ENCODE assay signal across 18 cellular contexts in the genomic region with DNA sequence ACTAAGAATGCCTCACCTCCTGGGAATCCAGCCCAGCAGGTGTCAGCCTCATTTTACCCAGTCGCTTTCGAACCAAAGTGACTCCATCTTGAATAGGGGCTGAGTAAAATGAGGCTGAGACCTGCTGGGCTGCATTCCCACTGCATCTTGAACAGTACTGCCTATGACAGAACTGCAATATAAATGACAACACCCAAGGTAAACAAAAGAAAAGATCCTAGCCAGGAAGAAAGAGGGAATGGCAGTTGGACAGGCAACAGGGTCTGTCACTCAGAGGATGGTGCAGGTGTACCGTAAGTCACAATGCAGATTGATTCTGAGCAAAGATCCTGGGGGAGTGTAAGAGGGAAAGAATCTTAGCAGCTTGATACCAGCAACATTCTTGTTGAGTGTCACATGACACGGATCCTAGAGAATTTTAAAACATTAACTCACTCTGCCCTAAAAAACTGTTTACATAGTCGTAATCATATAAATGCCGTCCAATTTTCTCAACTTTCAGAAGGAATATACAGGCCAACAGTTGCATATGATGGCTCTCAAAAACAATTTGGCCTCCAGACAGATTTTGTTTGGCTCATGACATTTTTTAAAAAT. TPM values are rescaled to one million over a fixed set of nuclear protein-coding genes. Genes with fewer than 3 reads are reported as not detected.
DNase-seq lines count a peak whose midpoint lies in the region; ATAC-seq and TF ChIP-seq lines count a peak whose summit lies in the region.
"Had no signal": no experiment of that assay in that cellular context is flagged by ENCODE, and none has a peak within 500 bp of the region (broad histone marks: within the 10 kb centered on the region; RNA-seq: fewer than 3 reads in every experiment).

No MANE protein-coding gene starts in this region.

- H3K9ac ChIP-seq in mammary epithelial cell (ENCODE audit: insufficient read depth, low read length) = no peak overlapping the region

- no peak overlapping the region for H3K4me3 Mint-ChIP-seq in MCF 10A (ENCODE audit: unreplicated experiment)
- H3K4me3 Mint-ChIP-seq: activated CD4-positive, alpha-beta T cell treated with anti-CD3 and anti-CD28 coated beads, Interleukin-2, amount 10 ng/mL, durations not matched to agents 24 days and 14 days; naive thymus-derived CD4-positive, alpha-beta T cell; T-helper 17 cell had no signal

- CTCF ChIA-PET in MCF 10A (lab: Yijun Ruan, JAX) (no interaction called here), mammary epithelial cell (lab: Charles Lee; ENCODE audit: low non-redundant PET) (no interaction called here)

- intact Hi-C loops in MCF 10A (cut with micrococcal nuclease) = no loop called here
- intact Hi-C loops in mammary epithelial cell (cut with micrococcal nuclease) = no loop called here
- intact Hi-C loops in aorta (cut with DNase I) = no loop called here
- intact Hi-C loops in posterior cingulate gyrus (cut with DNase I) = no loop called here

- H3K4me1 Mint-ChIP-seq in MCF 10A (ENCODE audit: insufficient read depth, unreplicated experiment) = peaks cover 12% of the 10 kb centered on the region

- H3K9me3 ChIP-seq in mammary epithelial cell (replicated peaks; ENCODE audit: insufficient read depth, low read length) (no peaks in the 10 kb centered on the region), aorta (ENCODE audit: control insufficient read depth, low read length) (no peaks in the 10 kb centered on the region)
- H3K9me3 ChIP-seq: testis had no signal

- no peak overlapping the region for H2AFZ ChIP-seq in mammary epithelial cell (ENCODE audit: low read depth, low read length)

- no peaks in the 10 kb centered on the region for H4K20me1 ChIP-seq in mammary epithelial cell (ENCODE audit: insufficient read depth, low read length)

- no peaks in the 10 kb centered on the region for H3K9me3 Mint-ChIP-seq in MCF 10A (ENCODE audit: unreplicated experiment)
- no peaks in the 10 kb centered on the region for H3K9me3 Mint-ChIP-seq in activated naive CD4-positive, alpha-beta T cell treated with anti-CD3 and anti-CD28 coated beads, Interleukin-2, amount 50 U/mL, for 72 hours

- dilution Hi-C loops in mammary epithelial cell (cut with HindIII; ENCODE audit: low sequenced_read_pairs) = no loop called here

- peak; percentile 15 for ATAC-seq in aorta (ENCODE audit: low FRiP score)
- no peak for ATAC-seq in activated naive CD4-positive, alpha-beta T cell treated with anti-CD3 and anti-CD28 coated beads, Interleukin-2, amount 50 U/mL, for 72 hours
- ATAC-seq: naive thymus-derived CD4-positive, alpha-beta T cell; Panc1; T-helper 17 cell had no signal

- DNase-seq in MCF 10A (ENCODE audit: unreplicated experiment) = peak; percentile 22
- no peak for DNase-seq in mammary epithelial cell
- DNase-seq in choroid plexus epithelial cell (ENCODE audit: low read depth) = peak; percentile 41
- DNase-seq in iris pigment epithelial cell (ENCODE audit: low read depth) = peak; percentile 54
- no peak for DNase-seq in aorta
- DNase-seq in activated naive CD4-positive, alpha-beta T cell treated with anti-CD3 and anti-CD28 coated beads, Interleukin-2, amount 50 U/mL, for 72 hours (ENCODE audit: low spot score in 2 of 2) = no peak
- no peak for DNase-seq in posterior cingulate gyrus
- no peak for DNase-seq in NCI-H1417 treated with DMSO at 0.1 percent for 48 hours (lab: John Stamatoyannopoulos, UW)
- DNase-seq: 8988T; activated CD4-positive, alpha-beta T cell treated with anti-CD3 and anti-CD28 coated beads, Interleukin-2, amount 10 ng/mL, durations not matched to agents 24 days and 14 days; DMS153; islet precursor cell; MV-4-11; naive thymus-derived CD4-positive, alpha-beta T cell; T-helper 17 cell; testis had no signal

- H3K36me3 ChIP-seq in mammary epithelial cell (ENCODE audit: insufficient read depth, low read length) = no peaks in the 10 kb centered on the region
- no peaks in the 10 kb centered on the region for H3K36me3 ChIP-seq in aorta (ENCODE audit: control insufficient read depth in 1 of 2, insufficient read depth in 2 of 2, low read length in 1 of 2)
- H3K36me3 ChIP-seq: cardiac muscle cell had no signal

- H3K27ac ChIP-seq in mammary epithelial cell (ENCODE audit: insufficient read depth, low read depth, low read length) (no peak overlapping the region), aorta (ENCODE audit: low read depth in 1 of 2, low read length in 2 of 2) (no peak overlapping the region)
- H3K27ac ChIP-seq: cardiac muscle cell, testis had no signal

- no peaks in the 10 kb centered on the region for H3K36me3 Mint-ChIP-seq in MCF 10A (ENCODE audit: insufficient read depth, unreplicated experiment)
- peaks cover 0 to under 1% of the 10 kb centered on the region in 2 donors for H3K36me3 Mint-ChIP-seq in activated naive CD4-positive, alpha-beta T cell treated with anti-CD3 and anti-CD28 coated beads, Interleukin-2, amount 50 U/mL, for 72 hours
- H3K36me3 Mint-ChIP-seq: naive thymus-derived CD4-positive, alpha-beta T cell had no signal

- in situ Hi-C loops in mammary epithelial cell (cut with MboI; ENCODE audit: low sequenced_read_pairs in 2 of 2) = no loop called here

- H3K27ac Mint-ChIP-seq in MCF 10A (ENCODE audit: low read depth, unreplicated experiment) = no peak overlapping the region
- no peak overlapping the region for H3K27ac Mint-ChIP-seq in activated naive CD4-positive, alpha-beta T cell treated with anti-CD3 and anti-CD28 coated beads, Interleukin-2, amount 50 U/mL, for 72 hours
- H3K27ac Mint-ChIP-seq: activated CD4-positive, alpha-beta T cell treated with anti-CD3 and anti-CD28 coated beads, Interleukin-2, amount 10 ng/mL, durations not matched to agents 24 days and 14 days; T-helper 17 cell had no signal

- no peak overlapping the region for H3K4me3 ChIP-seq in mammary epithelial cell (replicated peaks in 1 of 3; ENCODE audit: insufficient read depth in 1 of 3, low read depth in 2 of 3, low read length in 3 of 3)
- no peak overlapping the region for H3K4me3 ChIP-seq in choroid plexus epithelial cell (ENCODE audit: low read depth, low read length)
- no peak overlapping the region for H3K4me3 ChIP-seq in aorta (ENCODE audit: low read length in 2 of 2)
- H3K4me3 ChIP-seq: cardiac muscle cell, testis had no signal

- 95% methylated on average over 6 of the region's 6 CpGs for WGBS in mammary epithelial cell (ENCODE audit: low coverage, missing lambda C conversion rate)
- 27 to 28% methylated on average over 6 of the region's 6 CpGs for WGBS in aorta, 2 donors

- no peaks in the 10 kb centered on the region for H3K27me3 Mint-ChIP-seq in MCF 10A (ENCODE audit: insufficient read depth, unreplicated experiment)

- no peaks in the 10 kb centered on the region for H3K27me3 ChIP-seq in mammary epithelial cell (ENCODE audit: insufficient read depth, low read length)
- no peaks in the 10 kb centered on the region for H3K27me3 ChIP-seq in aorta (ENCODE audit: control insufficient read depth in 1 of 2, insufficient read depth in 2 of 2, low read length in 1 of 2)
- H3K27me3 ChIP-seq: cardiac muscle cell, testis had no signal

- no peaks in the 10 kb centered on the region for H3K79me2 ChIP-seq in mammary epithelial cell (ENCODE audit: insufficient read depth, low read length)

- H3K4me2 ChIP-seq in mammary epithelial cell (ENCODE audit: insufficient read depth, low read depth, low read length) = no peak overlapping the region

- TF ChIP-seq CTCF in MCF 10A (IDR thresholded peaks at IDR 0.05; ENCODE audit: unreplicated experiment) (no peak), mammary epithelial cell (conservative IDR thresholded peaks at IDR 0.05 in 1 of 2, IDR thresholded peaks at IDR 0.05 in 1 of 2; ENCODE audit: extremely low read depth in 1 of 2, insufficient read depth in 1 of 2, low read depth in 1 of 2, low read length in 2 of 2) (no peak), choroid plexus epithelial cell (conservative IDR thresholded peaks at IDR 0.05; ENCODE audit: low read depth, low read length) (no peak)

- H3K4me1 ChIP-seq in mammary epithelial cell (ENCODE audit: insufficient read depth, low read length) (no peaks in the 10 kb centered on the region), aorta (ENCODE audit: control insufficient read depth in 1 of 2, insufficient read depth in 2 of 2, low read length in 2 of 2) (no peaks in the 10 kb centered on the region)
- H3K4me1 ChIP-seq: testis had no signal

- POLR2A ChIA-PET in MCF 10A (lab: Yijun Ruan, JAX) = interaction anchor here (0.5 kb wide), 1 partner anchor 21 kb away, joined by 4 read pairs; no protein-coding TSS in a partner anchor

- BruUV-seq in MCF 10A (replicated peaks; lab: Mats Ljungman, UMichigan) = no TSS peak
- no TSS peak for BruUV-seq in mammary epithelial cell (replicated peaks; lab: Mats Ljungman, UMichigan)

RNA-seq across cellular contexts. Expression of gene FAM107B, which starts 4.5 kb away (rescaled TPM):
- total RNA-seq in MCF 10A (2022) (32.1 and 41.3 TPM in 2 replicates), mammary epithelial cell (1 to 10 TPM; 2.7 to 4.2 TPM), aorta (10 to 100 TPM; 31.4 to 34.8 TPM)
- polyA plus RNA-seq in mammary epithelial cell (4.1 TPM), aorta (10 to 100 TPM; 16.6 to 58.5 TPM)
- 0.98 TPM for polyA minus RNA-seq in mammary epithelial cell
- total RNA-seq in activated naive CD4-positive, alpha-beta T cell treated with anti-CD3 and anti-CD28 coated beads, Interleukin-2, amount 50 U/mL, for 72 hours = 100 to 1,000 TPM; 108 to 188 TPM

RNA-seq across cellular contexts. Expression of gene CDNF, which starts 58.7 kb away (rescaled TPM):
- total RNA-seq in MCF 10A (2022) (1.9 and 2.9 TPM in 2 replicates), mammary epithelial cell (1 to 10 TPM in 1 of 2 donors, under 1 TPM in 1; 0.83 to 1.5 TPM), aorta (1 to 10 TPM; 1.9 TPM)
- polyA plus RNA-seq in mammary epithelial cell (1.5 TPM), aorta (1 to 10 TPM in 1 of 2 donors, not detected in 1; 1.3 TPM)
- not detected for polyA minus RNA-seq in mammary epithelial cell
- total RNA-seq in activated naive CD4-positive, alpha-beta T cell treated with anti-CD3 and anti-CD28 coated beads, Interleukin-2, amount 50 U/mL, for 72 hours = 1 to 10 TPM; 1.0 to 3.8 TPM

RNA-seq across cellular contexts. Expression of gene HSPA14, which starts 59.0 kb away (rescaled TPM):
- total RNA-seq in MCF 10A (2022) (12.1 and 14.0 TPM in 2 replicates), mammary epithelial cell (10 to 100 TPM; 11.5 to 20.2 TPM), aorta (10 to 100 TPM; 11.5 TPM)
- polyA plus RNA-seq in mammary epithelial cell (17.2 TPM), aorta (10 to 100 TPM in 1 of 2 donors, 1 to 10 TPM in 1; 7.3 to 11.7 TPM)
- 7.8 TPM for polyA minus RNA-seq in mammary epithelial cell
- total RNA-seq in activated naive CD4-positive, alpha-beta T cell treated with anti-CD3 and anti-CD28 coated beads, Interleukin-2, amount 50 U/mL, for 72 hours = 10 to 100 TPM; 30.1 to 53.2 TPM

RNA-seq across cellular contexts. Expression of gene MSANTD7, which starts 59.0 kb away (rescaled TPM):
- total RNA-seq in MCF 10A (2022) (17.2 and 18.1 TPM in 2 replicates), mammary epithelial cell (10 to 100 TPM; 15.1 to 20.5 TPM), aorta (1 to 10 TPM; 7.0 to 8.2 TPM)
- polyA plus RNA-seq in mammary epithelial cell (5.7 TPM), aorta (1 to 10 TPM; 2.6 to 4.1 TPM)
- polyA minus RNA-seq in mammary epithelial cell = 10.1 TPM
- total RNA-seq in activated naive CD4-positive, alpha-beta T cell treated with anti-CD3 and anti-CD28 coated beads, Interleukin-2, amount 50 U/mL, for 72 hours = 10 to 100 TPM; 25.2 to 28.9 TPM

Comparison
In these comparisons a context has a peak if more than half of its experiments do, and no peak if none do; other contexts are left out.
1. DNase-seq: peak in MCF 10A (single experiment), choroid plexus epithelial cell (single experiment) and iris pigment epithelial cell (single experiment); none in mammary epithelial cell (single experiment), aorta (0 of 2), activated naive CD4-positive, alpha-beta T cell treated with anti-CD3 and anti-CD28 coated beads, Interleukin-2, amount 50 U/mL, for 72 hours (0 of 2), posterior cingulate gyrus (0 of 10) and NCI-H1417 treated with DMSO at 0.1 percent for 48 hours (single experiment).